Comparison of ENCODE assay signal across 4 cellular contexts in the genomic region with DNA sequence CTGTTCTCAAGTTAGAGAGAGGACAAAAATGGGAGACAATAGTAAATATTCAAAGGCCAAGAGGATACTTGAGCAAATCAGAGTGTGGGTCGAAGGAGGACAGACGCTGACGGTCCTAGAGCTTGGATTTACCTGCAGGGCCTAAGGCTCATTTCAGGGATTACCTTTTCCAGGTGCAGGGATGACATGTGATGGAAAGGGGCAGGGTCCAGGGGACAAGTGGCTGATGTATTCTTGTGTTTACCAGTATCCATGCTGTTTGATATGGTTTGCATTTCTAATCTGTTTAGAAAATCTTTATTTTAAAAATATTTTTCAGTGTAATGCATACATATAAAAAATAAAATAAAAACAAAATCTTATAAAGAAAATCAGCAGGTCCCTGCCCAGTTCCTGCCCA. TPM values are rescaled to one million over a fixed set of nuclear protein-coding genes. Genes with fewer than 3 reads are reported as not detected.
"Had no signal": no experiment of that assay in that cellular context is flagged by ENCODE, and none has a peak within 500 bp of the region (broad histone marks: within the 10 kb centered on the region; RNA-seq: fewer than 3 reads in every experiment).

No MANE protein-coding gene starts in this region.

- H3K4me3 ChIP-seq: GM12878 had no signal

- ATAC-seq: GM12878 had no signal

- DNase-seq: GDM1, GF-D8 had no signal

RNA-seq across cellular contexts. Expression of a gene that starts 5.3 kb away (rescaled TPM):
- total RNA-seq: G401, GM12878 had no signal
